Comparison of ENCODE assay signal across 10 cellular contexts in genomic region chr4:6471303-6472007, GRCh38. TPM values are rescaled to one million over a fixed set of nuclear protein-coding genes. Genes with fewer than 3 reads are reported as not detected.
DNase-seq lines count a peak whose midpoint lies in the region; ATAC-seq and TF ChIP-seq lines count a peak whose summit lies in the region.
"Had no signal": no experiment of that assay in that cellular context is flagged by ENCODE, and none has a peak within 500 bp of the region (broad histone marks: within the 10 kb centered on the region; RNA-seq: fewer than 3 reads in every experiment).

No MANE protein-coding gene starts in this region.

- no peak overlapping the region for H2BK15ac ChIP-seq in H9 (ENCODE audit: low read depth, low read length)

- H3T11ph ChIP-seq in H9 (ENCODE audit: low read length) = no peak overlapping the region

- peak overlapping the region; percentile 55 to 76 for H3K4me3 Mint-ChIP-seq in H9
- no peak overlapping the region for H3K4me3 Mint-ChIP-seq in natural killer cell treated with Interleukin-12 subunit alpha and Interleukin-12 subunit beta and Interleukin-15 and Interleukin-18, amount 100 ng/mL, for 72 hours
- H3K4me3 Mint-ChIP-seq: activated CD4-positive, alpha-beta T cell treated with anti-CD3 and anti-CD28 coated beads for 36 hours; immature natural killer cell had no signal

- no peak overlapping the region for H3K14ac ChIP-seq in H9 (ENCODE audit: insufficient read depth, low read length)

- H3K27me3 ChIP-seq in H9 (ENCODE audit: insufficient read depth, low read length) (peaks cover 15% of the 10 kb centered on the region; the same call in 1 of the 2 replicates), smooth muscle cell (ENCODE audit: low read depth) (peaks cover 75% of the 10 kb centered on the region)

- H3K23me2 ChIP-seq in H9 (ENCODE audit: insufficient read length, low read depth, low read length, poor library complexity, severe bottlenecking) = no peaks in the 10 kb centered on the region

- H3K27ac ChIP-seq in H9 (ENCODE audit: insufficient read length, low read depth, low read length) (no peak overlapping the region), angular gyrus (ENCODE audit: low read depth, low read length) (peak overlapping the region; percentile 94), smooth muscle cell (ENCODE audit: low read depth) (no peak overlapping the region)

- H3K18ac ChIP-seq in H9 (ENCODE audit: insufficient read length, low read depth, low read length) = no peak overlapping the region

- H2AFZ ChIP-seq in H9 (ENCODE audit: low read length) = no peak overlapping the region
- H2AFZ ChIP-seq in smooth muscle cell (ENCODE audit: low read depth) = no peak overlapping the region

- peaks cover 18 to 19% of the 10 kb centered on the region in 2 experiments for H3K4me1 Mint-ChIP-seq in H9
- H3K4me1 Mint-ChIP-seq in natural killer cell treated with Interleukin-12 subunit alpha and Interleukin-12 subunit beta and Interleukin-15 and Interleukin-18, amount 100 ng/mL, for 72 hours (ENCODE audit: low read depth in 2 of 2) = no peaks in the 10 kb centered on the region

- H3K9me3 Mint-ChIP-seq in H9 = no peaks in the 10 kb centered on the region
- H3K9me3 Mint-ChIP-seq in natural killer cell treated with Interleukin-12 subunit alpha and Interleukin-12 subunit beta and Interleukin-15 and Interleukin-18, amount 100 ng/mL, for 72 hours = no peaks in the 10 kb centered on the region
- H3K9me3 Mint-ChIP-seq: immature natural killer cell had no signal

- H3K9ac ChIP-seq in H9 (ENCODE audit: extremely low read depth, insufficient read length, low read length) = no peak overlapping the region
- H3K9ac ChIP-seq in smooth muscle cell (ENCODE audit: low read depth) = no peak overlapping the region

- peaks cover 81% of the 10 kb centered on the region for H3K27me3 Mint-ChIP-seq in H9 (ENCODE audit: low read depth)
- H3K27me3 Mint-ChIP-seq in natural killer cell treated with Interleukin-12 subunit alpha and Interleukin-12 subunit beta and Interleukin-15 and Interleukin-18, amount 100 ng/mL, for 72 hours = peaks cover 48 to 51% of the 10 kb centered on the region in 2 donors

- no peak overlapping the region for H2BK5ac ChIP-seq in H9 (ENCODE audit: insufficient read length, low read length)

- no peak overlapping the region for H2BK12ac ChIP-seq in H9 (ENCODE audit: insufficient read length, low read depth, low read length)

- peak; percentile 41 for DNase-seq in H9
- DNase-seq in smooth muscle cell (lab: John Stamatoyannopoulos, UW; ENCODE audit: unreplicated experiment) = no peak
- no peak for DNase-seq in Ammon's horn (ENCODE audit: low spot score)
- no peak for DNase-seq in SIG-M5 (lab: John Stamatoyannopoulos, UW)
- no peak for DNase-seq in natural killer cell treated with Interleukin-12 subunit alpha and Interleukin-12 subunit beta and Interleukin-15 and Interleukin-18, amount 100 ng/mL, for 72 hours (ENCODE audit: low spot score)

- no CpG with 5 or more reads among the region's 28 CpGs for WGBS in H9 (ENCODE audit: extremely low coverage, insufficient read length, low lambda C conversion rate)
- WGBS in smooth muscle cell (ENCODE audit: low lambda C conversion rate) = 4% methylated on average over 28 of the region's 28 CpGs

- H3K4me3 ChIP-seq in iPS-18c (ENCODE audit: insufficient read depth, low read depth, low read length) (peak overlapping the region; percentile 58), smooth muscle cell (peak overlapping the region; percentile 45)

- H3K9me3 ChIP-seq in H9 (ENCODE audit: control insufficient read depth, low read depth, low read length) (no peaks in the 10 kb centered on the region), iPS-18c (ENCODE audit: control insufficient read depth, insufficient read depth, low read length) (no peaks in the 10 kb centered on the region), smooth muscle cell (replicated peaks; ENCODE audit: low read depth) (no peaks in the 10 kb centered on the region)

- no peak for TF ChIP-seq CTCF in H9 (conservative IDR thresholded peaks at IDR 0.05)
- no peak for TF ChIP-seq CTCF in smooth muscle cell (IDR thresholded peaks at IDR 0.05; ENCODE audit: borderline replicate concordance, insufficient read depth, poor library complexity, severe bottlenecking)

- peaks cover 4% of the 10 kb centered on the region for H4K20me1 ChIP-seq in H9 (ENCODE audit: control insufficient read depth, insufficient read depth, insufficient read length)
- H4K20me1 ChIP-seq in smooth muscle cell (ENCODE audit: low read depth) = no peaks in the 10 kb centered on the region

- no peaks in the 10 kb centered on the region for H3K36me3 ChIP-seq in smooth muscle cell (ENCODE audit: low read depth)

- H3K4ac ChIP-seq in H9 (ENCODE audit: low read depth, low read length) = no peak overlapping the region

- no peaks in the 10 kb centered on the region for H3F3A ChIP-seq in smooth muscle cell (ENCODE audit: low read depth)

- no peaks in the 10 kb centered on the region for H3K4me1 ChIP-seq in H9 (ENCODE audit: insufficient read depth, low read length)
- H3K4me1 ChIP-seq in smooth muscle cell (ENCODE audit: low read depth) = peaks cover 11% of the 10 kb centered on the region

- no peak overlapping the region for H4K5ac ChIP-seq in H9 (ENCODE audit: insufficient read length, low read depth, low read length)

- ATAC-seq in GM18868 (IDR thresholded peaks at IDR 0.05; ENCODE audit: unreplicated experiment) = no peak
- ATAC-seq in natural killer cell treated with Interleukin-12 subunit alpha and Interleukin-12 subunit beta and Interleukin-15 and Interleukin-18, amount 100 ng/mL, for 72 hours = no peak

- no peak overlapping the region for H4K91ac ChIP-seq in H9 (ENCODE audit: insufficient read length, low read depth, low read length)

- H3K56ac ChIP-seq in H9 (ENCODE audit: insufficient read length, low read depth, low read length) = no peak overlapping the region

- H3K4me2 ChIP-seq in H9 (ENCODE audit: insufficient read depth, insufficient read length, low read length) (peak overlapping the region; percentile 49), smooth muscle cell (peak overlapping the region; percentile 94)

- no peak overlapping the region for H2AK5ac ChIP-seq in H9 (ENCODE audit: insufficient read length, low read length)

- no peak overlapping the region for H4K8ac ChIP-seq in H9 (replicated peaks; ENCODE audit: insufficient read length, low read depth, low read length)

- no peaks in the 10 kb centered on the region for H3K79me1 ChIP-seq in H9 (ENCODE audit: insufficient read depth, low read depth, low read length, poor library complexity, severe bottlenecking)

- H3K23ac ChIP-seq in H9 (ENCODE audit: insufficient read length, low read depth, low read length) = no peak overlapping the region

- no peaks in the 10 kb centered on the region for H3K36me3 Mint-ChIP-seq in H9 (ENCODE audit: insufficient read depth in 1 of 3, low read depth in 3 of 3)
- no peaks in the 10 kb centered on the region for H3K36me3 Mint-ChIP-seq in natural killer cell treated with Interleukin-12 subunit alpha and Interleukin-12 subunit beta and Interleukin-15 and Interleukin-18, amount 100 ng/mL, for 72 hours
- H3K36me3 Mint-ChIP-seq: immature natural killer cell had no signal

- H3K27ac Mint-ChIP-seq in H9 = no peak overlapping the region
- H3K27ac Mint-ChIP-seq in natural killer cell treated with Interleukin-12 subunit alpha and Interleukin-12 subunit beta and Interleukin-15 and Interleukin-18, amount 100 ng/mL, for 72 hours = no peak overlapping the region
- H3K27ac Mint-ChIP-seq: activated CD4-positive, alpha-beta T cell treated with anti-CD3 and anti-CD28 coated beads for 36 hours; immature natural killer cell had no signal

- no peak overlapping the region for H2BK20ac ChIP-seq in H9 (ENCODE audit: low read depth, low read length, poor library complexity, severe bottlenecking)

- H2BK120ac ChIP-seq in H9 (ENCODE audit: low read depth, low read length, poor library complexity, severe bottlenecking) = no peak overlapping the region

- H3K79me2 ChIP-seq in H9 (ENCODE audit: insufficient read depth, low read length) (no peaks in the 10 kb centered on the region), smooth muscle cell (ENCODE audit: low read depth) (no peaks in the 10 kb centered on the region)

RNA-seq across cellular contexts. Expression of gene PPP2R2C, which starts 1.0 kb away (rescaled TPM):
- total RNA-seq in H9 (2021) (8.1 and 8.6 TPM in 2 replicates), smooth muscle cell (0.76 and 1.8 TPM in 2 replicates)
- 0.54 and 0.76 TPM in 2 replicates for polyA plus RNA-seq in smooth muscle cell
- total RNA-seq in natural killer cell treated with Interleukin-12 subunit alpha and Interleukin-12 subunit beta and Interleukin-15 and Interleukin-18, amount 100 ng/mL, for 72 hours = not detected
- polyA plus RNA-seq: immature natural killer cell had no signal
